In the genomic region with DNA sequence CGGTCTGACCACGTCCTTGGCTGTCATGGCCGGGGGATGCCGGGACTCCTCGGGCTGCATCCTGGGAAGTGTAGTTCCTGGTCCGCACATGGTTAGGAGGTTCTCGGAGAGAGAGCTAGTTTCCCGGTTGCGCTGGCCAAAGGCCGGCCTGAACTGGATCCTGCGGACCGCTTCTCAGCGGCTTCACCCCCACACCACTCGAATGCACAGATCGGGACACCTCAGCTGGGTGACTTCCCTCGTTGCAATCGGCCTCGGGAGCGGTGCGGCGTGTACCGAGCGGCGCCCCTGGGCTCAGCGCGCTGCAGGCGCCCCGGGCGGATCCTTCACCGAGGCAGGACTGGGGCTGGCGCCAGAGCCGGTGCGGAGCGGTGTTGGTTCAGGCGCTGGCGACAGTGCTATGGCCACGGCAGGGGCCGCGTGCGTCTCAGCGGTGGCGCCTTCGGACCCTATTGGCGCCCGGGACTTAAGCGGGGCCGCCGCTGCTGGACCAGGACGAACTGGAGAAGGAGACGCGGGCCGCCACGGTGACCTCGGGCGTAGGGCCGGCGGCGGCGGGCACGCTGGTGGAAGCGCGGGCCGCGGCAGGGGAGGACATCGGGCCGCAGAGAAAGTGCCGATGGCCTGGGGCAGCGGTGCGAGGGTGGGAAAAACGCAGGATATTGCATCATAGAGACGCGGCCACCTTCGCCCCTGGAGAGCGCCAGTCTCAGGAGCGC, we compare ENCODE assay signal across 8 cellular contexts. TPM values are rescaled to one million over a fixed set of nuclear protein-coding genes. Genes with fewer than 3 reads are reported as not detected.
A peak's percentile ranks its signal among the peaks of the same experiment; 100 is the strongest.
DNase-seq lines count a peak whose midpoint lies in the region; ATAC-seq and TF ChIP-seq lines count a peak whose summit lies in the region.

No MANE protein-coding gene starts in this region.

- H3K27me3 ChIP-seq in foreskin keratinocyte, result no peaks in the 10 kb centered on the region
- no peaks in the 10 kb centered on the region for H3K27me3 ChIP-seq in neural cell (ENCODE audit: insufficient read depth, low read depth, low read length)

- no peak for TF ChIP-seq EP300 in neural cell (conservative IDR thresholded peaks at IDR 0.05; ENCODE audit: poor library complexity, severe bottlenecking)

- DNase-seq in AG04449 (ENCODE audit: low read depth, low spot score) (no peak), HS-27A (ENCODE audit: low read depth) (peak; percentile 58), RKO (ENCODE audit: low spot score) (peak; percentile 93), foreskin keratinocyte (peak; percentile 51 to 71), substantia nigra (lab: John Stamatoyannopoulos, UW) (peak in 48 of 49 donors; percentile 28 to 91 (median 74))
- peak; percentile 65 for DNase-seq in activated naive CD4-positive, alpha-beta T cell treated with Interleukin-2 at 50 U/mL for 16 hours

- no peaks in the 10 kb centered on the region for H4K20me1 ChIP-seq in neural cell (ENCODE audit: insufficient read depth)

- peak; percentile 11 for TF ChIP-seq RAD21 in neural cell (conservative IDR thresholded peaks at IDR 0.05)

- H3K79me2 ChIP-seq in neural cell (replicated peaks; ENCODE audit: insufficient read depth, low read length), result no peaks in the 10 kb centered on the region

- H3K4me3 ChIP-seq in AG04449 (ENCODE audit: low read depth, low read length), result peak overlapping the region; percentile 75
- H3K4me3 ChIP-seq in neural cell (ENCODE audit: low read length), result peak overlapping the region; percentile 92

- peak; percentile 77 for ATAC-seq in foreskin keratinocyte

- peak; percentile 29 for TF ChIP-seq POLR2A in GM18526 (IDR thresholded peaks at IDR 0.05; ENCODE audit: extremely low read depth, insufficient read length)

- H3K4me1 ChIP-seq in foreskin keratinocyte, result no peaks in the 10 kb centered on the region

- CTCF ChIA-PET in AG04449 (lab: Yijun Ruan, JAX), result interaction anchor here (1.5 to 2.2 kb wide), 2 partner anchors 11 to 127 kb away, joined by 6 to 11 read pairs; no protein-coding TSS in a partner anchor

- TF ChIP-seq CTCF in AG04449 (IDR thresholded peaks at IDR 0.05; ENCODE audit: insufficient read depth, low read length, missing control alignments), result no peak
- TF ChIP-seq CTCF in foreskin keratinocyte (conservative IDR thresholded peaks at IDR 0.05), result no peak
- peak; percentile 18 for TF ChIP-seq CTCF in neural cell (IDR thresholded peaks at IDR 0.05; ENCODE audit: poor library complexity, severe bottlenecking)

- H2AFZ ChIP-seq in neural cell (ENCODE audit: low read depth, low read length), result no peak overlapping the region

- peak overlapping the region; percentile 67 for H3K9ac ChIP-seq in neural cell (ENCODE audit: low read length)

- POLR2A ChIA-PET in AG04449 (lab: Yijun Ruan, JAX), result interaction anchor here (1.0 to 1.9 kb wide), 6 partner anchors 12 to 148 kb away, joined by 3 to 10 read pairs (median 5); a partner anchor contains a TSS

- H3K27ac ChIP-seq in foreskin keratinocyte, result peak overlapping the region; percentile 13
- peak overlapping the region; percentile 60 for H3K27ac ChIP-seq in neural cell (ENCODE audit: low read length)
- H3K27ac ChIP-seq in substantia nigra (ENCODE audit: low read depth, low read length, poor library complexity, severe bottlenecking), result peak overlapping the region; percentile 72

- no peaks in the 10 kb centered on the region for H3K9me2 ChIP-seq in neural cell (ENCODE audit: insufficient read depth, low read length)

- no peaks in the 10 kb centered on the region for H3K36me3 ChIP-seq in neural cell (ENCODE audit: insufficient read depth, low read length)

- no peaks in the 10 kb centered on the region for H3K9me3 ChIP-seq in neural cell (ENCODE audit: low read length)

- no peaks in the 10 kb centered on the region for H3F3A ChIP-seq in neural cell (ENCODE audit: insufficient read depth, low read length, poor library complexity, severe bottlenecking)

- peak overlapping the region; percentile 86 for H3K4me2 ChIP-seq in neural cell (ENCODE audit: low read length)

TF ChIP-seq in neural cell, 6 proteins besides CTCF, POLR2A, EP300 and RAD21:
- TF ChIP-seq TAF1 (IDR thresholded peaks at IDR 0.05; ENCODE audit: low read depth) (peak; percentile 23), POLR2AphosphoS5 (IDR thresholded peaks at IDR 0.05) (peak; percentile 0), EZH2 (IDR thresholded peaks at IDR 0.05; ENCODE audit: borderline replicate concordance, insufficient read depth, low read length, poor library complexity, severe bottlenecking) (no peak), SMC3 (conservative IDR thresholded peaks at IDR 0.05; ENCODE audit: poor library complexity) (peak; percentile 32), MXI1 (conservative IDR thresholded peaks at IDR 0.05; ENCODE audit: poor library complexity, severe bottlenecking) (peak; percentile 97)
- TF ChIP-seq, protein P1, sequence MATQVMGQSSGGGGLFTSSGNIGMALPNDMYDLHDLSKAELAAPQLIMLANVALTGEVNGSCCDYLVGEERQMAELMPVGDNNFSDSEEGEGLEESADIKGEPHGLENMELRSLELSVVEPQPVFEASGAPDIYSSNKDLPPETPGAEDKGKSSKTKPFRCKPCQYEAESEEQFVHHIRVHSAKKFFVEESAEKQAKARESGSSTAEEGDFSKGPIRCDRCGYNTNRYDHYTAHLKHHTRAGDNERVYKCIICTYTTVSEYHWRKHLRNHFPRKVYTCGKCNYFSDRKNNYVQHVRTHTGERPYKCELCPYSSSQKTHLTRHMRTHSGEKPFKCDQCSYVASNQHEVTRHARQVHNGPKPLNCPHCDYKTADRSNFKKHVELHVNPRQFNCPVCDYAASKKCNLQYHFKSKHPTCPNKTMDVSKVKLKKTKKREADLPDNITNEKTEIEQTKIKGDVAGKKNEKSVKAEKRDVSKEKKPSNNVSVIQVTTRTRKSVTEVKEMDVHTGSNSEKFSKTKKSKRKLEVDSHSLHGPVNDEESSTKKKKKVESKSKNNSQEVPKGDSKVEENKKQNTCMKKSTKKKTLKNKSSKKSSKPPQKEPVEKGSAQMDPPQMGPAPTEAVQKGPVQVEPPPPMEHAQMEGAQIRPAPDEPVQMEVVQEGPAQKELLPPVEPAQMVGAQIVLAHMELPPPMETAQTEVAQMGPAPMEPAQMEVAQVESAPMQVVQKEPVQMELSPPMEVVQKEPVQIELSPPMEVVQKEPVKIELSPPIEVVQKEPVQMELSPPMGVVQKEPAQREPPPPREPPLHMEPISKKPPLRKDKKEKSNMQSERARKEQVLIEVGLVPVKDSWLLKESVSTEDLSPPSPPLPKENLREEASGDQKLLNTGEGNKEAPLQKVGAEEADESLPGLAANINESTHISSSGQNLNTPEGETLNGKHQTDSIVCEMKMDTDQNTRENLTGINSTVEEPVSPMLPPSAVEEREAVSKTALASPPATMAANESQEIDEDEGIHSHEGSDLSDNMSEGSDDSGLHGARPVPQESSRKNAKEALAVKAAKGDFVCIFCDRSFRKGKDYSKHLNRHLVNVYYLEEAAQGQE (IDR thresholded peaks at IDR 0.05; ENCODE audit: borderline replicate concordance), result no peak

RNA-seq across cellular contexts. Expression of a gene that starts 11.5 kb away (rescaled TPM):
- 15.9 and 16.9 TPM in 2 replicates for total RNA-seq in foreskin keratinocyte
- 6.0 and 6.1 TPM in 2 replicates for polyA plus RNA-seq in foreskin keratinocyte
- 10.4 and 14.1 TPM in 2 replicates for polyA plus RNA-seq in neural cell
- polyA minus RNA-seq in neural cell, result 29.5 and 31.7 TPM in 2 replicates

RNA-seq across cellular contexts. Expression of a gene that starts 13.4 kb away (rescaled TPM):
- total RNA-seq in foreskin keratinocyte, result 76.4 and 77.0 TPM in 2 replicates
- polyA plus RNA-seq in foreskin keratinocyte (56.3 and 59.7 TPM in 2 replicates), neural cell (85.2 and 94.4 TPM in 2 replicates)
- polyA minus RNA-seq in neural cell, result 149 and 163 TPM in 2 replicates

RNA-seq across cellular contexts. Expression of a gene that starts 13.7 kb away (rescaled TPM):
- total RNA-seq in foreskin keratinocyte, result 4.8 and 7.8 TPM in 2 replicates
- polyA plus RNA-seq in foreskin keratinocyte, result 9.2 and 9.6 TPM in 2 replicates
- 17.0 and 23.3 TPM in 2 replicates for polyA plus RNA-seq in neural cell
- 5.4 and 5.8 TPM in 2 replicates for polyA minus RNA-seq in neural cell

RNA-seq across cellular contexts. Expression of a gene that starts 27.3 kb away (rescaled TPM):
- total RNA-seq in foreskin keratinocyte, result 18.5 and 22.1 TPM in 2 replicates
- 23.7 and 26.5 TPM in 2 replicates for polyA plus RNA-seq in foreskin keratinocyte
- 41.5 and 55.2 TPM in 2 replicates for polyA plus RNA-seq in neural cell
- 13.9 and 14.4 TPM in 2 replicates for polyA minus RNA-seq in neural cell

Comparison
In these comparisons a context has a peak if more than half of its experiments do, and no peak if none do; other contexts are left out.
1. H3K27ac ChIP-seq: peak in every context shown above with its lines; median percentile 72 in substantia nigra; 60 in neural cell; 13 in foreskin keratinocyte.